In the genomic region with DNA sequence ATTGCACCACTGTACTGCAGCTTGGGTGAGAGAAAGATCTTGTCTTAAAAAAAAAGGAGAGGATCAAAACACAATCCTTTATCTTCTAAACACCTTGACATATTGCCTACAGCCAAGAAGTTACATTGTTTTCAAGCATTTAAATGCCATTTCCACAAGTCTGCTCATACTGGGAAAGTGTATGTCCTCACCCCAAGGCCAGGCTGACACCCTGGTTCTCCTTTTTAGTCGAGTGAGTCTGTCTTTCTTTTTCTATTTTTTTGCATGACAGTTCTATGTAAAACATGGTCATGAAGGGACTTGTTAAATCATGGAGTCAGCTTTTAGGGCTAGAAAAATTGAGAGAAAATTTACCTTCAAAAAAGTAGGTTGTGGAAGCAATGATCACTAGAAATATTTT, we compare ENCODE assay signal across 24 cellular contexts.
"Had no signal": no experiment of that assay in that cellular context is flagged by ENCODE, and none has a peak within 500 bp of the region (broad histone marks: within the 10 kb centered on the region; RNA-seq: fewer than 3 reads in every experiment).

No MANE protein-coding gene starts in this region.

- H3K4me1 ChIP-seq: esophagus squamous epithelium, lower lobe of right lung, neural progenitor cell, prostate gland, right atrium auricular region, tibial nerve, upper lobe of left lung had no signal

- H3K9me3 ChIP-seq: heart right ventricle, lower lobe of right lung, prostate gland, right atrium auricular region, sigmoid colon, thoracic aorta, tibial nerve, upper lobe of left lung had no signal

- H3K9me3 Mint-ChIP-seq: effector memory CD8-positive, alpha-beta T cell; nephron; stimulated activated effector memory CD8-positive, alpha-beta T cell treated with anti-CD3 and anti-CD28 coated beads, Interleukin-12 subunit alpha, Interleukin-12 subunit beta, amount 100 ng/mL, for 72 hours; stimulated activated naive CD8-positive, alpha-beta T cell treated with anti-CD3 and anti-CD28 coated beads, Interleukin-15, Interleukin-2, amounts not matched to agents 100 ng/mL and 50 ng/mL, for 24 hours had no signal

- H3K27me3 ChIP-seq: esophagus squamous epithelium, heart right ventricle, neural progenitor cell, right atrium auricular region, sigmoid colon, tibial nerve, upper lobe of left lung had no signal

- DNase-seq: effector memory CD8-positive, alpha-beta T cell; erythroblast; esophagus squamous epithelium; foreskin melanocyte; glutamatergic neuron; heart right ventricle; hippocampal formation; kidney glomerular epithelial cell; left ventricle myocardium superior; lower lobe of right lung; nucleus accumbens; sigmoid colon; stimulated activated CD4-positive, alpha-beta T cell treated with anti-CD3 and anti-CD28 coated beads, Interleukin-2, amount 100 ng/mL, for 24 hours; stimulated activated CD4-positive, alpha-beta T cell treated with anti-CD3 and anti-CD28 coated beads, Interleukin-4, amount 100 ng/mL, for 24 hours had no signal

- H3K4me3 Mint-ChIP-seq: effector memory CD8-positive, alpha-beta T cell; nephron; neural progenitor cell; stimulated activated effector memory CD8-positive, alpha-beta T cell treated with anti-CD3 and anti-CD28 coated beads, Interleukin-12 subunit alpha, Interleukin-12 subunit beta, amount 100 ng/mL, for 72 hours; stimulated activated naive CD8-positive, alpha-beta T cell treated with anti-CD3 and anti-CD28 coated beads, Interleukin-15, Interleukin-2, amounts not matched to agents 100 ng/mL and 50 ng/mL, for 24 hours had no signal

- H3K27ac Mint-ChIP-seq: effector memory CD8-positive, alpha-beta T cell; neural progenitor cell; stimulated activated effector memory CD8-positive, alpha-beta T cell treated with anti-CD3 and anti-CD28 coated beads, Interleukin-12 subunit alpha, Interleukin-12 subunit beta, amount 100 ng/mL, for 72 hours; stimulated activated naive CD8-positive, alpha-beta T cell treated with anti-CD3 and anti-CD28 coated beads, Interleukin-15, Interleukin-2, amounts not matched to agents 100 ng/mL and 50 ng/mL, for 24 hours had no signal

- H3K27ac ChIP-seq: coronary artery, esophagus squamous epithelium, heart right ventricle, lower lobe of right lung, neural progenitor cell, prostate gland, right atrium auricular region, sigmoid colon, thoracic aorta, tibial nerve, upper lobe of left lung had no signal

- H3K36me3 ChIP-seq: lower lobe of right lung, neural progenitor cell, prostate gland, thoracic aorta, upper lobe of left lung had no signal

- H3K36me3 Mint-ChIP-seq: stimulated activated effector memory CD8-positive, alpha-beta T cell treated with anti-CD3 and anti-CD28 coated beads, Interleukin-12 subunit alpha, Interleukin-12 subunit beta, amount 100 ng/mL, for 72 hours had no signal

- H3K27me3 Mint-ChIP-seq: effector memory CD8-positive, alpha-beta T cell; stimulated activated naive CD8-positive, alpha-beta T cell treated with anti-CD3 and anti-CD28 coated beads, Interleukin-15, Interleukin-2, amounts not matched to agents 100 ng/mL and 50 ng/mL, for 24 hours had no signal

- ATAC-seq: effector memory CD8-positive, alpha-beta T cell; left ventricle myocardium superior; stimulated activated effector memory CD8-positive, alpha-beta T cell treated with anti-CD3 and anti-CD28 coated beads, Interleukin-12 subunit alpha, Interleukin-12 subunit beta, amount 100 ng/mL, for 72 hours had no signal

- H3K4me2 ChIP-seq: neural progenitor cell had no signal

- H3K9ac ChIP-seq: neural progenitor cell had no signal

- H3K4me3 ChIP-seq: coronary artery, esophagus squamous epithelium, heart right ventricle, lower lobe of right lung, neural progenitor cell, prostate gland, right atrium auricular region, sigmoid colon, thoracic aorta, tibial nerve, upper lobe of left lung had no signal
